Comparison of ENCODE assay signal across 35 cellular contexts in genomic region chrX:136195247-136195646, GRCh38. TPM values are rescaled to one million over a fixed set of nuclear protein-coding genes. Genes with fewer than 3 reads are reported as not detected.
A peak's percentile ranks its signal among the peaks of the same experiment; 100 is the strongest.
DNase-seq lines count a peak whose midpoint lies in the region; ATAC-seq, FAIRE-seq and TF ChIP-seq lines count a peak whose summit lies in the region.
"Had no signal": no experiment of that assay in that cellular context is flagged by ENCODE, and none has a peak within 500 bp of the region (broad histone marks: within the 10 kb centered on the region; RNA-seq: fewer than 3 reads in every experiment).

No MANE protein-coding gene starts in this region.

- no peak for TF ChIP-seq POLR2A in stomach (IDR thresholded peaks at IDR 0.05)

- DNase-seq in Caki2 (ENCODE audit: low read depth): peak; percentile 52
- DNase-seq in dermis microvascular lymphatic vessel endothelial cell (ENCODE audit: low read depth in 2 of 2): peak; percentile 62 to 74
- DNase-seq in stomach: no peak
- no peak for DNase-seq in HTR-8/SVneo (ENCODE audit: insufficient read length, low spot score)
- DNase-seq in activated CD8-positive, alpha-beta T cell treated with anti-CD3 and anti-CD28 coated beads, Interleukin-2, amount 10 ng/mL, durations not matched to agents 7 days and 5 days: no peak
- DNase-seq: activated CD4-positive, alpha-beta T cell treated with anti-CD3 and anti-CD28 coated beads, Interleukin-2, amount 10 ng/mL, durations not matched to agents 24 days and 14 days; activated CD8-positive, alpha-beta memory T cell treated with anti-CD3 and anti-CD28 coated beads, Interleukin-2, amount 10 ng/mL, durations not matched to agents 7 days and 5 days; activated naive CD4-positive, alpha-beta T cell; activated T-cell treated with anti-CD3 and anti-CD28 coated beads, Interleukin-2, amount 50 U/mL, for 72 hours; AML-193; CD4-positive, alpha-beta memory T cell; effector CD4-positive, alpha-beta T cell; EL; foreskin keratinocyte; hippocampal formation; left lung; mesendoderm; naive thymus-derived CD8-positive, alpha-beta T cell; NCI-H1092; NCI-H1694 treated with DMSO at 0.1 percent for 48 hours; NCI-H2171 treated with DMSO at 0.1 percent for 48 hours; NCI-H526; retina; stimulated activated CD4-positive, alpha-beta T cell treated with anti-CD3 and anti-CD28 coated beads, Interleukin-4, amount 100 ng/mL, for 1 hour; SW 1271; T1000 had no signal

- no peak overlapping the region for H3K9ac ChIP-seq in muscle layer of colon (ENCODE audit: low read length)

- H3K4me3 ChIP-seq in muscle layer of colon (ENCODE audit: low read depth in 1 of 2, low read length in 2 of 2) (no peak overlapping the region), stomach (no peak overlapping the region)
- H3K4me3 ChIP-seq: A549, left lung had no signal

- ATAC-seq in GM18502 (IDR thresholded peaks at IDR 0.05; ENCODE audit: poor library complexity, unreplicated experiment): no peak
- ATAC-seq in HG03135 (IDR thresholded peaks at IDR 0.05; ENCODE audit: unreplicated experiment): no peak
- ATAC-seq in activated CD8-positive, alpha-beta T cell treated with anti-CD3 and anti-CD28 coated beads, Interleukin-2, amount 10 ng/mL, durations not matched to agents 7 days and 5 days: no peak
- ATAC-seq: A549; activated CD8-positive, alpha-beta memory T cell treated with anti-CD3 and anti-CD28 coated beads, Interleukin-2, amount 10 ng/mL, durations not matched to agents 7 days and 5 days; activated T-cell treated with anti-CD3 and anti-CD28 coated beads, Interleukin-2, amount 50 U/mL, for 72 hours; foreskin keratinocyte; left lung; naive thymus-derived CD8-positive, alpha-beta T cell had no signal

- peaks cover 41% of the 10 kb centered on the region for H3K4me1 Mint-ChIP-seq in activated CD8-positive, alpha-beta T cell treated with anti-CD3 and anti-CD28 coated beads, Interleukin-2, amount 10 ng/mL, durations not matched to agents 7 days and 5 days (ENCODE audit: low read depth)

- no peaks in the 10 kb centered on the region for H3K27me3 Mint-ChIP-seq in activated CD8-positive, alpha-beta T cell treated with anti-CD3 and anti-CD28 coated beads, Interleukin-2, amount 10 ng/mL, durations not matched to agents 7 days and 5 days (ENCODE audit: low read depth)
- H3K27me3 Mint-ChIP-seq: activated CD4-positive, alpha-beta T cell treated with anti-CD3 and anti-CD28 coated beads, Interleukin-2, amount 10 ng/mL, durations not matched to agents 24 days and 14 days; activated CD8-positive, alpha-beta memory T cell treated with anti-CD3 and anti-CD28 coated beads, Interleukin-2, amount 10 ng/mL, durations not matched to agents 7 days and 5 days; brain; CD4-positive, alpha-beta memory T cell; naive thymus-derived CD8-positive, alpha-beta T cell had no signal

- peaks cover 50% of the 10 kb centered on the region for H3K4me1 ChIP-seq in muscle layer of colon (ENCODE audit: insufficient read depth, low read length)
- H3K4me1 ChIP-seq in stomach: peaks cover 4 to 38% (median 21%) of the 10 kb centered on the region in 4 donors

- no peak for TF ChIP-seq EP300 in stomach (IDR thresholded peaks at IDR 0.05)

- no peak overlapping the region for H3K4me3 Mint-ChIP-seq in activated CD8-positive, alpha-beta T cell treated with anti-CD3 and anti-CD28 coated beads, Interleukin-2, amount 10 ng/mL, durations not matched to agents 7 days and 5 days
- H3K4me3 Mint-ChIP-seq: activated CD4-positive, alpha-beta T cell treated with anti-CD3 and anti-CD28 coated beads, Interleukin-2, amount 10 ng/mL, durations not matched to agents 24 days and 14 days; activated CD8-positive, alpha-beta memory T cell treated with anti-CD3 and anti-CD28 coated beads, Interleukin-2, amount 10 ng/mL, durations not matched to agents 7 days and 5 days; activated T-cell treated with anti-CD3 and anti-CD28 coated beads, Interleukin-2, amount 50 U/mL, for 72 hours; brain; naive thymus-derived CD8-positive, alpha-beta T cell had no signal

- H3K36me3 Mint-ChIP-seq in activated CD8-positive, alpha-beta T cell treated with anti-CD3 and anti-CD28 coated beads, Interleukin-2, amount 10 ng/mL, durations not matched to agents 7 days and 5 days (ENCODE audit: low read depth): peaks cover 7% of the 10 kb centered on the region
- H3K36me3 Mint-ChIP-seq: brain; CD4-positive, alpha-beta memory T cell; IgD-negative memory B cell; naive thymus-derived CD8-positive, alpha-beta T cell had no signal

- no peak for FAIRE-seq in HTR-8/SVneo (lab: Jason Lieb, UNC)
- FAIRE-seq: A549, GM12891, urothelium cell line had no signal

- intact Hi-C loops in stomach (cut with DNase I; ENCODE audit: low total_unique reads): no loop called here

- 40 to 52% (median 42%) methylated on average over 3 to 4 of the region's 4 CpGs for WGBS in stomach, 5 donors

- H3K36me3 ChIP-seq in muscle layer of colon (ENCODE audit: insufficient read depth, low read length) (no peaks in the 10 kb centered on the region), stomach (no peaks in the 10 kb centered on the region)
- H3K36me3 ChIP-seq: left lung had no signal

- in situ Hi-C loops in Caki2 (cut with HindIII; ENCODE audit: low pct_unique_long_range_greater_than_20kb, low sequenced_read_pairs): no loop called here

- H3K27me3 ChIP-seq in muscle layer of colon (ENCODE audit: control insufficient read depth in 1 of 2, insufficient read depth in 2 of 2, low read length in 2 of 2): no peaks in the 10 kb centered on the region
- no peaks in the 10 kb centered on the region for H3K27me3 ChIP-seq in stomach
- H3K27me3 ChIP-seq: foreskin keratinocyte had no signal

- H3K27ac ChIP-seq in muscle layer of colon (ENCODE audit: low read depth, low read length) (peak overlapping the region; percentile 65), stomach (peak overlapping the region in 4 of 5 donors; percentile 70 to 84 (median 76))
- H3K27ac ChIP-seq: A549, epithelial cell of prostate, foreskin keratinocyte, left lung had no signal

- H3K9me3 ChIP-seq in muscle layer of colon (ENCODE audit: low read length) (no peaks in the 10 kb centered on the region), stomach (no peaks in the 10 kb centered on the region)
- H3K9me3 ChIP-seq: A549, left lung had no signal

- CTCF ChIA-PET in activated CD8-positive, alpha-beta T cell treated with anti-CD3 and anti-CD28 coated beads, Interleukin-2, amount 10 ng/mL, durations not matched to agents 7 days and 5 days (lab: Charles Lee): interaction anchor here (0.7 to 1.0 kb wide), 2 partner anchors 14 to 167 kb away, joined by 3 read pairs; no protein-coding TSS in a partner anchor

- TF ChIP-seq CTCF in stomach (IDR thresholded peaks at IDR 0.05): no peak

- POLR2A ChIA-PET in activated CD8-positive, alpha-beta T cell treated with anti-CD3 and anti-CD28 coated beads, Interleukin-2, amount 10 ng/mL, durations not matched to agents 7 days and 5 days (lab: Charles Lee): no interaction called here

- H3K9me3 Mint-ChIP-seq in activated CD8-positive, alpha-beta T cell treated with anti-CD3 and anti-CD28 coated beads, Interleukin-2, amount 10 ng/mL, durations not matched to agents 7 days and 5 days (ENCODE audit: insufficient read depth): no peaks in the 10 kb centered on the region
- H3K9me3 Mint-ChIP-seq: activated T-cell treated with anti-CD3 and anti-CD28 coated beads, Interleukin-2, amount 50 U/mL, for 72 hours; brain; CD4-positive, alpha-beta memory T cell; IgD-negative memory B cell; naive thymus-derived CD8-positive, alpha-beta T cell had no signal

- no peak overlapping the region for H3K27ac Mint-ChIP-seq in activated CD8-positive, alpha-beta T cell treated with anti-CD3 and anti-CD28 coated beads, Interleukin-2, amount 10 ng/mL, durations not matched to agents 7 days and 5 days
- H3K27ac Mint-ChIP-seq: activated CD4-positive, alpha-beta T cell treated with anti-CD3 and anti-CD28 coated beads, Interleukin-2, amount 10 ng/mL, durations not matched to agents 24 days and 14 days; activated CD8-positive, alpha-beta memory T cell treated with anti-CD3 and anti-CD28 coated beads, Interleukin-2, amount 10 ng/mL, durations not matched to agents 7 days and 5 days; activated T-cell treated with anti-CD3 and anti-CD28 coated beads, Interleukin-2, amount 50 U/mL, for 72 hours; naive thymus-derived CD8-positive, alpha-beta T cell had no signal

RNA-seq across cellular contexts. Expression of gene FHL1, which starts 47.9 kb away (rescaled TPM):
- total RNA-seq in Caki2 (2014; rRNA removed; shearing (Covaris generic); ENCODE audit: low replicate concordance): 72.9 and 95.8 TPM in 2 replicates
- total RNA-seq in dermis microvascular lymphatic vessel endothelial cell: 90.6 and 148 TPM in 2 replicates
- 1,000 to 10,000 TPM in 1 of 5 donors, 100 to 1,000 TPM in 4; 101 to 1,286 (median 650) TPM for total RNA-seq in stomach
- polyA plus RNA-seq in stomach: 100 to 1,000 TPM; 147 to 325 (median 211) TPM
- total RNA-seq in activated CD8-positive, alpha-beta T cell treated with anti-CD3 and anti-CD28 coated beads, Interleukin-2, amount 10 ng/mL, durations not matched to agents 7 days and 5 days: 10 to 100 TPM; 12.6 to 14.4 TPM

RNA-seq across cellular contexts. Expression of gene MAP7D3, which starts 56.0 kb away (rescaled TPM):
- 2.1 and 5.6 TPM in 2 replicates for total RNA-seq in Caki2 (2014; rRNA removed; shearing (Covaris generic); ENCODE audit: low replicate concordance)
- total RNA-seq in dermis microvascular lymphatic vessel endothelial cell: 14.4 and 19.2 TPM in 2 replicates
- total RNA-seq in stomach: 10 to 100 TPM in 2 of 5 donors, 1 to 10 TPM in 3; 2.2 to 14.1 (median 9.9) TPM
- 1 to 10 TPM; 2.4 to 3.7 (median 3.1) TPM for polyA plus RNA-seq in stomach
- 10 to 100 TPM; 12.2 to 13.3 TPM for total RNA-seq in activated CD8-positive, alpha-beta T cell treated with anti-CD3 and anti-CD28 coated beads, Interleukin-2, amount 10 ng/mL, durations not matched to agents 7 days and 5 days

Comparison
In these comparisons a context has a peak if more than half of its experiments do, and no peak if none do; other contexts are left out.
1. DNase-seq: peak in Caki2 (single experiment) and dermis microvascular lymphatic vessel endothelial cell (2 of 2); none in stomach (single experiment), HTR-8/SVneo (single experiment) and activated CD8-positive, alpha-beta T cell treated with anti-CD3 and anti-CD28 coated beads, Interleukin-2, amount 10 ng/mL, durations not matched to agents 7 days and 5 days (single experiment).